Comparison of ENCODE assay signal across 9 cellular contexts in the genomic region with DNA sequence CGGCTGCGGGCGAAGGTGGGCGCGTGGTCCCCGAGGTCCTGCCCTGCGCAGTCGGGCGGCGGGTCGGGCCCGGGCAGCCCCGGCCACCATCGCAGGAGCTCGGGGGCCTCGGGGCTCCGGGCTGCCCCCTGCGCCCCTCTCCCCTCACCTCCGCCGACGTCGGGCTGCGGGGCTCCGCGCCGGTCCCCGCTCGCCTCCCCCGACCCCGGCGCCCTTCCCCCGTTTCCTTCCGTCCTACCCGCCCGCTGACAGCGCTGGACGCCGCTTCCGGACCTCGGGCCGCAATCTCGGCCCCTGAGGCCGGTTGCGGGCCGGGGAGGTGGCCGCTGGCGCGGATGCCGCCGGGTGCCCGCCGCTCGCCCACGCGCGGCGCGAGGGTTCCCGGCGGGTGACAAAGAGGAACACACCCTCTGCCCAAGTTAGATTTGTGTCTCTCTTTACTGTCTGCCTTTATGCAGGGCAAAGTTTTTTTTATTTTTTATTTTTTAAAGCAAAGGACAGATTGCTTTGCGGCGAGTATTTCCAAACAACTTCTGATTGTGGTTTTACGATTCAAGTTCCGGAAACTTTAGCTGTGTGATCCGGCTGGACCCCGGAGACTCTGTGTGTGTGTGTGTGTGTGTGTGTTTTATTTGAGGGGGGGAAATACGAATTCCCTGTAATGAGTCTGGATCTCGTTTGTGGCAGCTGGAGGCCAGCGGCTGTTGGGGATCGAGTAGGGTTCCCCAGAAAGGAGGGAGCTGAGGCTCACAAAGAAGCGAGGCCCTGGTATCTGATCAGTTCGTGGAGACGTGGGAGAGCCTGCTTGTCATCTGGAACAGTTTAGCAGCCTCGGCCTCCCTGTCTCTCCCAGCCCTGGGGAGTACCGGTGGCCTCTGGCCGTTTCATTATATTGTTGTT. TPM values are rescaled to one million over a fixed set of nuclear protein-coding genes. Genes with fewer than 3 reads are reported as not detected.
DNase-seq lines count a peak whose midpoint lies in the region; ATAC-seq, FAIRE-seq and TF ChIP-seq lines count a peak whose summit lies in the region.
"Had no signal": no experiment of that assay in that cellular context is flagged by ENCODE, and none has a peak within 500 bp of the region (broad histone marks: within the 10 kb centered on the region; RNA-seq: fewer than 3 reads in every experiment).

No MANE protein-coding gene starts in this region.

- peaks cover 18% of the 10 kb centered on the region for H3K4me1 Mint-ChIP-seq in stimulated activated naive CD8-positive, alpha-beta T cell treated with anti-CD3 and anti-CD28 coated beads, Interleukin-15, amount 100 ng/mL, for 72 hours

- H2AFZ ChIP-seq in GM12878 (ENCODE audit: control insufficient read depth, low read depth, low read length) (no peak overlapping the region; the same call in 1 of the 2 replicates), Karpas-422 (ENCODE audit: low read length) (no peak overlapping the region)

- peak overlapping the region; percentile 48; the same call in 1 of the 2 replicates for H3K4me2 ChIP-seq in GM12878 (ENCODE audit: control insufficient read depth, insufficient read depth)
- H3K4me2 ChIP-seq in Karpas-422 (ENCODE audit: low read depth, low read length, poor library complexity, severe bottlenecking): no peak overlapping the region

- no peaks in the 10 kb centered on the region for H3K9me3 Mint-ChIP-seq in stimulated activated naive CD8-positive, alpha-beta T cell treated with anti-CD3 and anti-CD28 coated beads, Interleukin-15, amount 100 ng/mL, for 72 hours

- FAIRE-seq in GM12878 (lab: Jason Lieb, UNC): no peak
- FAIRE-seq: islet of Langerhans had no signal

- POLR2A ChIA-PET in GM12878 (lab: Charles Lee): no interaction called here

- H4K20me1 ChIP-seq in GM12878 (ENCODE audit: control insufficient read depth, insufficient read depth) (no peaks in the 10 kb centered on the region), Karpas-422 (ENCODE audit: insufficient read depth, low read depth, low read length) (no peaks in the 10 kb centered on the region)

- no peak; the same call in 2 of the 3 replicates for ATAC-seq in GM12878
- peak; percentile 17 for ATAC-seq in stimulated activated naive CD8-positive, alpha-beta T cell treated with anti-CD3 and anti-CD28 coated beads, Interleukin-15, amount 100 ng/mL, for 72 hours

- peak overlapping the region; percentile 20 to 56 for H3K4me3 Mint-ChIP-seq in stimulated activated naive CD8-positive, alpha-beta T cell treated with anti-CD3 and anti-CD28 coated beads, Interleukin-15, amount 100 ng/mL, for 72 hours

- TF ChIP-seq EP300 in Ishikawa (IDR thresholded peaks at IDR 0.05; ENCODE audit: borderline replicate concordance) (no peak), GM12878 (IDR thresholded peaks at IDR 0.05; ENCODE audit: borderline replicate concordance in 1 of 2, control insufficient read depth in 1 of 2, low read depth in 2 of 2, low read length in 2 of 2) (no peak)

- in situ Hi-C loops in GM12878 (cut with MboI): no loop called here

- DNase-seq in cardiac muscle cell (ENCODE audit: low read depth in 1 of 2, low spot score in 1 of 2): peak; percentile 44 to 61
- no peak for DNase-seq in cardiac septum (ENCODE audit: low spot score)
- DNase-seq in GM12878 (ENCODE audit: low read depth, low spot score): no peak
- DNase-seq in islet precursor cell: peak; percentile 59
- peak in 1 of 2 donors; percentile 5 for DNase-seq in stimulated activated naive CD8-positive, alpha-beta T cell treated with anti-CD3 and anti-CD28 coated beads, Interleukin-15, amount 100 ng/mL, for 72 hours
- no peak for DNase-seq in Karpas-422
- DNase-seq in effector CD8-positive, alpha-beta T cell (lab: John Stamatoyannopoulos, UW): no peak

- H3K9ac ChIP-seq in GM12878 (ENCODE audit: control insufficient read depth, insufficient read depth, low read length) (0 out of 2 replicates have a peak overlapping the region, but pooled peaks have one; percentile 16), Karpas-422 (ENCODE audit: low read length) (no peak overlapping the region)

- TSS peak; percentile 52 for BruUV-seq in GM12878 (replicated peaks; lab: Mats Ljungman, UMichigan)

- CTCF ChIA-PET in GM12878 (lab: Yijun Ruan, JAX): interaction anchor here (0.5 to 0.9 kb wide), 4 partner anchors 11 to 301 kb away, joined by 3 to 4 read pairs (median 3); no protein-coding TSS in a partner anchor

- H3K36me3 ChIP-seq in cardiac muscle cell (no peaks in the 10 kb centered on the region), GM12878 (ENCODE audit: control insufficient read depth in 2 of 2, insufficient read depth in 2 of 2, low read length in 1 of 2) (no peaks in the 10 kb centered on the region), Karpas-422 (ENCODE audit: insufficient read depth, low read length) (no peaks in the 10 kb centered on the region)

- H3K27me3 ChIP-seq in cardiac muscle cell (peaks cover 15% of the 10 kb centered on the region), GM12878 (replicated peaks in 1 of 2; ENCODE audit: control insufficient read depth in 2 of 2, insufficient read depth in 2 of 2, low read length in 1 of 2) (peaks cover 3 to 4% of the 10 kb centered on the region in 2 experiments; a peak in 3 of 4 replicates), Karpas-422 (ENCODE audit: low read length) (no peaks in the 10 kb centered on the region)

- no peaks in the 10 kb centered on the region for H3K79me2 ChIP-seq in GM12878 (ENCODE audit: control insufficient read depth, insufficient read depth, low read length)
- H3K79me2 ChIP-seq in Karpas-422 (ENCODE audit: low read length): no peaks in the 10 kb centered on the region

- H3K27ac ChIP-seq in cardiac muscle cell (peak overlapping the region; percentile 44), GM12878 (ENCODE audit: control insufficient read depth, insufficient read depth) (no peak overlapping the region), Karpas-422 (ENCODE audit: low read length) (no peak overlapping the region)

- intact Hi-C loops in cardiac septum (cut with DNase I): loop anchor here (2.0 to 5.0 kb wide), 4 partner anchors 29 to 528 kb away; no protein-coding TSS in a partner anchor
- intact Hi-C loops in GM12878 (cut with micrococcal nuclease; ENCODE audit: unreplicated experiment): loop anchor here (10.0 kb wide), 2 partner anchors 241 to 531 kb away; no protein-coding TSS in a partner anchor

- H3K9me2 ChIP-seq in Karpas-422 (replicated peaks; ENCODE audit: insufficient read depth, low read length): no peaks in the 10 kb centered on the region

- H3K4me1 ChIP-seq in cardiac muscle cell (ENCODE audit: low read depth) (peaks cover 17% of the 10 kb centered on the region), GM12878 (ENCODE audit: control insufficient read depth, insufficient read depth, low read length) (no peaks in the 10 kb centered on the region), Karpas-422 (ENCODE audit: low read length) (no peaks in the 10 kb centered on the region)

- no peak overlapping the region for H3K27ac Mint-ChIP-seq in stimulated activated naive CD8-positive, alpha-beta T cell treated with anti-CD3 and anti-CD28 coated beads, Interleukin-15, amount 100 ng/mL, for 72 hours

- SMC1A ChIA-PET in GM12878 (lab: Charles Lee; ENCODE audit: uncharacterized antibody, unreplicated experiment): interaction anchor here (1.2 to 1.6 kb wide), 2 partner anchors 73 to 278 kb away, joined by 3 to 6 read pairs; no protein-coding TSS in a partner anchor

- no peak for TF ChIP-seq RAD21 in Ishikawa (IDR thresholded peaks at IDR 0.05; ENCODE audit: low read depth)
- no peak for TF ChIP-seq RAD21 in GM12878 (IDR thresholded peaks at IDR 0.05; ENCODE audit: insufficient read depth, low read depth, low read length)

- H3K4me3 ChIP-seq in cardiac muscle cell (peak overlapping the region; percentile 67), GM12878 (peak overlapping the region; percentile 50; the same call in 1 of the 2 replicates), Karpas-422 (ENCODE audit: low read length) (no peak overlapping the region)

- TF ChIP-seq CTCF in cardiac muscle cell (IDR thresholded peaks at IDR 0.05; ENCODE audit: low read depth, low read length) (no peak), GM12878 (IDR thresholded peaks at IDR 0.05 in 2 of 3, conservative IDR thresholded peaks at IDR 0.05 in 1 of 3; ENCODE audit: control insufficient read depth in 2 of 3, extremely low read depth in 1 of 3, insufficient read depth in 1 of 3, low read depth in 3 of 3, low read length in 3 of 3) (no peak)

- TF ChIP-seq POLR2A in GM12878 (IDR thresholded peaks at IDR 0.05; ENCODE audit: low read depth, low read length): no peak

- 4% methylated on average over 63 of the region's 76 CpGs for WGBS in GM12878 (ENCODE audit: insufficient coverage, insufficient replicate concordance, low lambda C conversion rate, missing lambda C conversion rate)

- RAD21 ChIA-PET in GM12878 (lab: Charles Lee; ENCODE audit: unreplicated experiment): interaction anchor here (0.7 to 1.5 kb wide), 10 partner anchors 56 to 301 kb away, joined by 3 to 4 read pairs (median 3); no protein-coding TSS in a partner anchor

- no peaks in the 10 kb centered on the region for H3K9me3 ChIP-seq in cardiac muscle cell (ENCODE audit: low read depth)
- H3K9me3 ChIP-seq in GM12878 (replicated peaks; ENCODE audit: control insufficient read depth, insufficient read depth, low read length): no peaks in the 10 kb centered on the region
- H3K9me3 ChIP-seq in Karpas-422 (ENCODE audit: low read length): no peaks in the 10 kb centered on the region

- H3K27me3 Mint-ChIP-seq in stimulated activated naive CD8-positive, alpha-beta T cell treated with anti-CD3 and anti-CD28 coated beads, Interleukin-15, amount 100 ng/mL, for 72 hours: peaks cover 83% of the 10 kb centered on the region

RNA-seq across cellular contexts. Expression of a gene that starts 1.0 kb away (rescaled TPM):
- total RNA-seq in cardiac muscle cell (34.1 and 43.2 TPM in 2 replicates), cardiac septum (71.3 TPM), GM12878 (2014; rRNA removed) (0.51 and 0.54 TPM in 2 replicates), GM12878 (2014; rRNA removed; fragmentation: Illumina TruSeq; extraction: Trizol) (0.64 and 0.76 TPM in 2 replicates), GM12878 (2021) (1.5 and 2.2 TPM in 2 replicates)
- polyA plus RNA-seq in cardiac muscle cell (44.2 and 52.1 TPM in 2 replicates), GM12878 (2011; rRNA removed) (6.9 and 9.1 TPM in 2 replicates), GM12878 (2014; fragmentation: Illumina TruSeq; extraction: Trizol) (0.27 and 0.78 TPM in 2 replicates), GM12878 (2014; fragmentation: Nextera tagmentation; extraction: Ambion mirVana) (under 1 TPM; 0.20 to 0.52 TPM), GM12878 (2014; rRNA removed) (0.17 and 0.23 TPM in 2 replicates), GM12878 (2016; fragmentation: Nextera tagmentation; extraction: Ambion mirVana) (under 1 TPM; 0.60 to 0.79 TPM)
- 3.3 and 3.9 TPM in 2 replicates for total RNA-seq in GM12878 (2013; cell fraction: nucleolus; rRNA removed)
- 0.88 TPM for polyA plus RNA-seq in GM12878 (2011; ENCODE audit: low read depth)
- polyA plus RNA-seq in GM12878 (2011; cell fraction: cytosol; rRNA removed): 4.2 and 5.0 TPM in 2 replicates
- 25.7 and 26.2 TPM in 2 replicates for polyA plus RNA-seq in GM12878 (2011; cell fraction: nucleus; rRNA removed)
- polyA plus RNA-seq in GM12878 (2012): 1.9 and 2.2 TPM in 2 replicates
- polyA minus RNA-seq in GM12878 (2011; rRNA and poly(A)+ RNA removed): 16.0 and 31.7 TPM in 2 replicates
- 5.6 and 8.3 TPM in 2 replicates for polyA minus RNA-seq in GM12878 (2011; cell fraction: cytosol; rRNA and poly(A)+ RNA removed)
- 17.2 and 26.4 TPM in 2 replicates for polyA minus RNA-seq in GM12878 (2011; cell fraction: nucleus; rRNA and poly(A)+ RNA removed)
- not detected in 2 replicates for total RNA-seq in Karpas-422 (2014; rRNA removed; shearing (Covaris generic); ENCODE audit: low replicate concordance)

RNA-seq across cellular contexts. Expression of a gene that starts 33.2 kb away (rescaled TPM):
- total RNA-seq in cardiac muscle cell (not detected in 2 replicates), cardiac septum (not detected), GM12878 (2014; rRNA removed) (not detected in 2 replicates), GM12878 (2014; rRNA removed; fragmentation: Illumina TruSeq; extraction: Trizol) (not detected in 2 replicates), GM12878 (2021) (not detected in 2 replicates)
- polyA plus RNA-seq in cardiac muscle cell (0.10 TPM in 1 of 2 replicates, not detected in the other), GM12878 (2011; rRNA removed) (not detected in 2 replicates), GM12878 (2014; fragmentation: Illumina TruSeq; extraction: Trizol) (not detected in 2 replicates), GM12878 (2014; fragmentation: Nextera tagmentation; extraction: Ambion mirVana) (not detected), GM12878 (2014; rRNA removed) (not detected in 2 replicates), GM12878 (2016; fragmentation: Nextera tagmentation; extraction: Ambion mirVana) (not detected)
- not detected in 2 replicates for total RNA-seq in GM12878 (2013; cell fraction: nucleolus; rRNA removed)
- not detected for polyA plus RNA-seq in GM12878 (2011; ENCODE audit: low read depth)
- not detected in 2 replicates for polyA plus RNA-seq in GM12878 (2011; cell fraction: cytosol; rRNA removed)
- not detected in 2 replicates for polyA plus RNA-seq in GM12878 (2011; cell fraction: nucleus; rRNA removed)
- not detected in 2 replicates for polyA plus RNA-seq in GM12878 (2012)
- polyA minus RNA-seq in GM12878 (2011; rRNA and poly(A)+ RNA removed): not detected in 2 replicates
- not detected in 2 replicates for polyA minus RNA-seq in GM12878 (2011; cell fraction: cytosol; rRNA and poly(A)+ RNA removed)
- not detected in 2 replicates for polyA minus RNA-seq in GM12878 (2011; cell fraction: nucleus; rRNA and poly(A)+ RNA removed)
- total RNA-seq in Karpas-422 (2014; rRNA removed; shearing (Covaris generic); ENCODE audit: low replicate concordance): not detected in 2 replicates

Comparison
In these comparisons a context has a peak if more than half of its experiments do, and no peak if none do; other contexts are left out.
1. DNase-seq: peak in cardiac muscle cell (2 of 2) and islet precursor cell (single experiment); none in cardiac septum (single experiment), GM12878 (single experiment), Karpas-422 (single experiment) and effector CD8-positive, alpha-beta T cell (single experiment).